In the genomic region with DNA sequence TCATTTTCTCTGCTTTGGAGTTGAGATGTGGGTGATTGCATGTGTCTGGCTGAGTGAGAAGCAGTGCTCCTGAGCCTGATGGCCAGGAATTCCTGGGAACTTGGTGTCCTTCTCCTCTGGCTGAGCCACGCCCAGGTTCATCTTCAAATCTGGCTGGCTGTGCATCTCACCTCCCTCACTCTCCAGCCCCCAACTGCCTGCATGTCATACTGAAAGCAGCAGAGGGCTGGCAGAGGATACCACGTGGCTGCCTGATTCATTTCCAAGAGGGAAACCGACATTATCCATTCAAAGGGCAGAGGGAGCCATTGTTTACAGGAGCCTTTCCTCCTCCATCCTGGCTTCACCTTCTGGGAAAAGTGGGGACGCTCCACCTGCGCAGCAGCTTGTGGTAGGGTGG, we compare ENCODE assay signal across 1 cellular context.
A peak's percentile ranks its signal among the peaks of the same experiment; 100 is the strongest.
TF ChIP-seq lines count a peak whose summit lies in the region.

No MANE protein-coding gene starts in this region.

TF ChIP-seq in K562, 482 proteins besides CTCF, POLR2A, EP300 and RAD21 (continued from another document):
- TF ChIP-seq, protein P1, sequence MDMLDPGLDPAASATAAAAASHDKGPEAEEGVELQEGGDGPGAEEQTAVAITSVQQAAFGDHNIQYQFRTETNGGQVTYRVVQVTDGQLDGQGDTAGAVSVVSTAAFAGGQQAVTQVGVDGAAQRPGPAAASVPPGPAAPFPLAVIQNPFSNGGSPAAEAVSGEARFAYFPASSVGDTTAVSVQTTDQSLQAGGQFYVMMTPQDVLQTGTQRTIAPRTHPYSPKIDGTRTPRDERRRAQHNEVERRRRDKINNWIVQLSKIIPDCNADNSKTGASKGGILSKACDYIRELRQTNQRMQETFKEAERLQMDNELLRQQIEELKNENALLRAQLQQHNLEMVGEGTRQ (CRISPR knock-in tag; IDR thresholded peaks at IDR 0.05): peak; percentile 28; the same call in 1 of the 2 replicates
